ENCODE assay signal across 24 cellular contexts in genomic region chr6:115765966-115766365, GRCh38.
"Had no signal": no experiment of that assay in that cellular context is flagged by ENCODE, and none has a peak within 500 bp of the region (broad histone marks: within the 10 kb centered on the region; RNA-seq: fewer than 3 reads in every experiment).

No MANE protein-coding gene starts in this region.

- H3K27ac ChIP-seq: neutrophil, pancreas, prostate gland, sigmoid colon, stomach, thoracic aorta, thyroid gland, tibial nerve, upper lobe of left lung, vagina had no signal

- DNase-seq: natural killer cell; pancreas; right cardiac atrium; right lobe of liver; sigmoid colon; small intestine; stimulated activated CD4-positive, alpha-beta T cell treated with anti-CD3 and anti-CD28 coated beads, Interleukin-15, amount 100 ng/mL, for 24 hours; stimulated activated CD4-positive, alpha-beta T cell treated with anti-CD3 and anti-CD28 coated beads, Interleukin-2, amount 100 ng/mL, for 24 hours; stimulated activated CD4-positive, alpha-beta T cell treated with anti-CD3 and anti-CD28 coated beads, Interleukin-2, amount 100 ng/mL, for 48 hours; stimulated activated CD4-positive, alpha-beta T cell treated with anti-CD3 and anti-CD28 coated beads, Interleukin-4, amount 100 ng/mL, for 24 hours; stimulated activated naive B cell treated with anti-CD40 and anti-IgM and Interleukin-4, amounts not matched to agents 10 μg/mL and 1 μg/mL and 100 μg/mL, for 72 hours; stimulated activated naive CD4-positive, alpha-beta T cell treated with Interleukin-2 at 50 U/mL for 16 hours; stomach; thyroid gland; trophoblast cell; upper lobe of left lung had no signal

- H3K4me1 ChIP-seq: pancreas, prostate gland, right lobe of liver, stomach, thyroid gland, tibial nerve, upper lobe of left lung, vagina had no signal

- H3K9me3 ChIP-seq: neutrophil, pancreas, prostate gland, right lobe of liver, sigmoid colon, thoracic aorta, thyroid gland, upper lobe of left lung, vagina had no signal

- H3K27me3 ChIP-seq: neutrophil, pancreas, right lobe of liver, sigmoid colon, stomach, thyroid gland, tibial nerve, upper lobe of left lung, vagina had no signal

- H3K9me3 Mint-ChIP-seq: stimulated activated naive B cell treated with anti-CD40 and anti-IgM and Interleukin-4, amounts not matched to agents 10 μg/mL and 1 μg/mL and 100 μg/mL, for 72 hours had no signal

- H3K4me3 Mint-ChIP-seq: natural killer cell; nephron; stimulated activated effector memory CD8-positive, alpha-beta T cell treated with anti-CD3 and anti-CD28 coated beads, Interleukin-12 subunit alpha, Interleukin-12 subunit beta, amount 100 ng/mL, for 72 hours; stimulated activated naive B cell treated with anti-CD40 and anti-IgM and Interleukin-4, amounts not matched to agents 10 μg/mL and 1 μg/mL and 100 μg/mL, for 72 hours; stimulated activated naive CD8-positive, alpha-beta T cell treated with anti-CD3 and anti-CD28 coated beads, Interleukin-15, Interleukin-2, amounts not matched to agents 100 ng/mL and 50 ng/mL, for 24 hours had no signal

- H3K36me3 ChIP-seq: neutrophil, pancreas, prostate gland, right lobe of liver, sigmoid colon, stomach, thoracic aorta, thyroid gland, tibial nerve, upper lobe of left lung, vagina had no signal

- H3K27ac Mint-ChIP-seq: natural killer cell; nephron; stimulated activated effector memory CD8-positive, alpha-beta T cell treated with anti-CD3 and anti-CD28 coated beads, Interleukin-12 subunit alpha, Interleukin-12 subunit beta, amount 100 ng/mL, for 72 hours; stimulated activated naive B cell treated with anti-CD40 and anti-IgM and Interleukin-4, amounts not matched to agents 10 μg/mL and 1 μg/mL and 100 μg/mL, for 72 hours; stimulated activated naive CD8-positive, alpha-beta T cell treated with anti-CD3 and anti-CD28 coated beads, Interleukin-15, Interleukin-2, amounts not matched to agents 100 ng/mL and 50 ng/mL, for 24 hours had no signal

- H3K36me3 Mint-ChIP-seq: natural killer cell; stimulated activated effector memory CD8-positive, alpha-beta T cell treated with anti-CD3 and anti-CD28 coated beads, Interleukin-12 subunit alpha, Interleukin-12 subunit beta, amount 100 ng/mL, for 72 hours; stimulated activated naive B cell treated with anti-CD40 and anti-IgM and Interleukin-4, amounts not matched to agents 10 μg/mL and 1 μg/mL and 100 μg/mL, for 72 hours had no signal

- ATAC-seq: natural killer cell; pancreas; right cardiac atrium; stimulated activated effector memory CD8-positive, alpha-beta T cell treated with anti-CD3 and anti-CD28 coated beads, Interleukin-12 subunit alpha, Interleukin-12 subunit beta, amount 100 ng/mL, for 72 hours; stimulated activated naive B cell treated with anti-CD40 and anti-IgM and Interleukin-4, amounts not matched to agents 10 μg/mL and 1 μg/mL and 100 μg/mL, for 72 hours had no signal

- H3K27me3 Mint-ChIP-seq: stimulated activated naive B cell treated with anti-CD40 and anti-IgM and Interleukin-4, amounts not matched to agents 10 μg/mL and 1 μg/mL and 100 μg/mL, for 72 hours; stimulated activated naive CD8-positive, alpha-beta T cell treated with anti-CD3 and anti-CD28 coated beads, Interleukin-15, Interleukin-2, amounts not matched to agents 100 ng/mL and 50 ng/mL, for 24 hours had no signal

- H3K4me3 ChIP-seq: pancreas, prostate gland, right lobe of liver, sigmoid colon, stomach, thoracic aorta, thyroid gland, tibial nerve, upper lobe of left lung, vagina had no signal

- H3K4me1 Mint-ChIP-seq: natural killer cell; nephron; stimulated activated effector memory CD8-positive, alpha-beta T cell treated with anti-CD3 and anti-CD28 coated beads, Interleukin-12 subunit alpha, Interleukin-12 subunit beta, amount 100 ng/mL, for 72 hours; stimulated activated naive B cell treated with anti-CD40 and anti-IgM and Interleukin-4, amounts not matched to agents 10 μg/mL and 1 μg/mL and 100 μg/mL, for 72 hours had no signal
